Comparison of ENCODE assay signal across 17 cellular contexts in genomic region chr12:125038976-125039625, GRCh38. TPM values are rescaled to one million over a fixed set of nuclear protein-coding genes. Genes with fewer than 3 reads are reported as not detected.
DNase-seq lines count a peak whose midpoint lies in the region; ATAC-seq, FAIRE-seq and TF ChIP-seq lines count a peak whose summit lies in the region.
"Had no signal": no experiment of that assay in that cellular context is flagged by ENCODE, and none has a peak within 500 bp of the region (broad histone marks: within the 10 kb centered on the region; RNA-seq: fewer than 3 reads in every experiment).

No MANE protein-coding gene starts in this region.

- intact Hi-C loops in K562 (cut with micrococcal nuclease) = no loop called here

- ATAC-seq in K562 (peak; percentile 80), foreskin keratinocyte (no peak), HG03175 (IDR thresholded peaks at IDR 0.05; ENCODE audit: unreplicated experiment) (no peak)

- H3K4me3 ChIP-seq in BE2C (ENCODE audit: low read depth, low read length) = no peak overlapping the region
- H3K4me3 ChIP-seq in NB4 (ENCODE audit: low read depth, low read length) = no peak overlapping the region
- no peak overlapping the region for H3K4me3 ChIP-seq in K562

- H3K9ac ChIP-seq in K562 (ENCODE audit: insufficient read depth in 1 of 2, low read depth in 2 of 2, low read length in 2 of 2) = no peak overlapping the region

- DNase-seq in BE2C (no peak), NB4 (ENCODE audit: low read depth) (no peak), K562 (ENCODE audit: extremely low read depth in 1 of 4, low spot score in 3 of 4) (peak in 1 of 4 experiments; percentile 14), foreskin keratinocyte (no peak), NCI-H524 treated with DMSO at 0.1 percent for 48 hours (lab: John Stamatoyannopoulos, UW) (no peak), OCI-M1 (lab: John Stamatoyannopoulos, UW) (no peak)
- DNase-seq: ACHN, GF-D8, IMR-90, MV-4-11, NCI-H146, NCI-H2081 treated with DMSO at 0.1 percent for 48 hours, NCI-H345, NCI-H69, RPMI8226 had no signal

- TF ChIP-seq POLR2A in NB4 (IDR thresholded peaks at IDR 0.05; ENCODE audit: extremely low read depth, insufficient read length) = no peak
- TF ChIP-seq POLR2A in K562 (conservative IDR thresholded peaks at IDR 0.05) = no peak

- POLR2A ChIA-PET in K562 (lab: Yijun Ruan, JAX) = interaction anchor here (1.7 kb wide), 1 partner anchor 13 kb away, joined by 5 read pairs; no protein-coding TSS in a partner anchor

- no peaks in the 10 kb centered on the region for H3K9me3 ChIP-seq in BE2C
- H3K9me3 ChIP-seq in K562 (replicated peaks; ENCODE audit: control insufficient read depth, insufficient read depth, low read depth, low read length) = no peaks in the 10 kb centered on the region

- no peaks in the 10 kb centered on the region for H3K79me2 ChIP-seq in K562 (ENCODE audit: control insufficient read depth, insufficient read depth, low read length)

- no peaks in the 10 kb centered on the region for H3K4me1 ChIP-seq in BE2C
- H3K4me1 ChIP-seq in K562 (replicated peaks in 1 of 2; ENCODE audit: control insufficient read depth in 2 of 2, insufficient read depth in 2 of 2, low read length in 2 of 2) = no peaks in the 10 kb centered on the region
- no peaks in the 10 kb centered on the region for H3K4me1 ChIP-seq in foreskin keratinocyte

- H3K9me1 ChIP-seq in K562 (ENCODE audit: control insufficient read depth, insufficient read depth, low read length) = no peaks in the 10 kb centered on the region

- peak in 1 of 2 experiments; percentile 41; a peak in 2 of 4 replicates for TF ChIP-seq RAD21 in K562 (CRISPR knock-in tag; conservative IDR thresholded peaks at IDR 0.05 in 1 of 2, IDR thresholded peaks at IDR 0.05 in 1 of 2)

- no peak for TF ChIP-seq EP300 in K562 (IDR thresholded peaks at IDR 0.05; ENCODE audit: low read length)

- H4K20me1 ChIP-seq in K562 (replicated peaks; ENCODE audit: control insufficient read depth, insufficient read depth, low read length) = no peaks in the 10 kb centered on the region

- TF ChIP-seq CTCF in BE2C (IDR thresholded peaks at IDR 0.05; ENCODE audit: low read depth, low read length) = 0 out of 2 replicates have a peak, but pooled peaks have one; percentile 9
- TF ChIP-seq CTCF in NB4 (IDR thresholded peaks at IDR 0.05; ENCODE audit: low read depth, low read length) = peak; percentile 15
- peak in 2 of 3 experiments; percentile 12 to 35; a peak in 2 of 6 replicates for TF ChIP-seq CTCF in K562 (IDR thresholded peaks at IDR 0.05 in 2 of 3, conservative IDR thresholded peaks at IDR 0.05 in 1 of 3; ENCODE audit: insufficient read depth in 2 of 3, low read depth in 1 of 3, low read length in 3 of 3)
- TF ChIP-seq CTCF in foreskin keratinocyte (conservative IDR thresholded peaks at IDR 0.05) = peak; percentile 9

- in situ Hi-C loops in K562 (cut with MboI) = no loop called here

- no peak overlapping the region for H3K27ac ChIP-seq in K562 (ENCODE audit: extremely low read depth, low read depth, low read length)
- no peak overlapping the region for H3K27ac ChIP-seq in foreskin keratinocyte

- H3K4me2 ChIP-seq in K562 (ENCODE audit: insufficient read depth, low read length) = no peak overlapping the region

- no TSS peak for BruUV-seq in K562 (replicated peaks; lab: Mats Ljungman, UMichigan)

- H2AFZ ChIP-seq in K562 (ENCODE audit: low read depth, low read length) = no peak overlapping the region

- H3K36me3 ChIP-seq in BE2C (no peaks in the 10 kb centered on the region), K562 (ENCODE audit: control insufficient read depth, insufficient read depth, low read length) (no peaks in the 10 kb centered on the region)

- CTCF ChIA-PET in K562 (lab: Yijun Ruan, JAX; ENCODE audit: low intra/inter-chr PET ratio) = no interaction called here

- 14% methylated on average over 6 of the region's 6 CpGs for WGBS in K562 (ENCODE audit: insufficient coverage, low coverage, missing lambda C conversion rate)

- H3K27me3 ChIP-seq in BE2C = no peaks in the 10 kb centered on the region
- no peaks in the 10 kb centered on the region for H3K27me3 ChIP-seq in K562 (ENCODE audit: control insufficient read depth in 2 of 2, insufficient read depth in 2 of 2, low read length in 2 of 2)
- no peaks in the 10 kb centered on the region for H3K27me3 ChIP-seq in foreskin keratinocyte

- no peak for FAIRE-seq in K562 (lab: Jason Lieb, UNC)
- FAIRE-seq: H54 had no signal

TF ChIP-seq in K562, 482 proteins besides CTCF, POLR2A, EP300 and RAD21:
- TF ChIP-seq RBM25 (IDR thresholded peaks at IDR 0.05; ENCODE audit: low read depth, low read length, severe bottlenecking) = peak; percentile 85
- TF ChIP-seq KDM1A (IDR thresholded peaks at IDR 0.05) = peak in 1 of 2 experiments; percentile 54; a peak in 1 of 4 replicates
- peak; percentile 93 for TF ChIP-seq BCOR (IDR thresholded peaks at IDR 0.05)
- TF ChIP-seq GABPB2 (CRISPR knock-in tag; conservative IDR thresholded peaks at IDR 0.05) = no peak
- TF ChIP-seq ZFP36 (IDR thresholded peaks at IDR 0.05; ENCODE audit: low read depth, low read length, partially characterized antibody) = peak; percentile 51

RNA-seq across cellular contexts. Expression of gene AACS, which starts 26.1 kb away (rescaled TPM):
- 6.1 TPM for polyA plus RNA-seq in BE2C (2012; ENCODE audit: insufficient read depth, insufficient read length, low read depth)
- 70.2 and 94.5 TPM in 2 replicates for total RNA-seq in K562 (2011; cell fraction: chromatin; rRNA removed; ENCODE audit: low replicate concordance)
- total RNA-seq in K562 (2011; cell fraction: nucleolus; rRNA removed) = 32.8 and 38.7 TPM in 2 replicates
- 53.8 and 66.5 TPM in 2 replicates for total RNA-seq in K562 (2011; cell fraction: nucleoplasm; rRNA removed)
- total RNA-seq in K562 (2014; rRNA removed) (5.9 and 8.0 TPM in 2 replicates), K562 (2014; rRNA removed; fragmentation: Illumina TruSeq; extraction: Trizol) (4.3 and 5.5 TPM in 2 replicates), K562 (2015; rRNA removed; fragmentation: Illumina TruSeq; extraction: Trizol) (4.9 and 6.0 TPM in 2 replicates), K562 (2021) (13.0 and 13.5 TPM in 2 replicates), foreskin keratinocyte (43.1 and 52.3 TPM in 2 replicates)
- polyA plus RNA-seq in K562 (2011; rRNA removed) (5.5 and 6.3 TPM in 2 replicates), K562 (2014; fragmentation: Illumina TruSeq; extraction: Trizol) (6.2 and 7.5 TPM in 2 replicates), K562 (2014; fragmentation: Nextera tagmentation; extraction: Ambion mirVana) (1 to 10 TPM; 2.4 TPM), K562 (2014; rRNA removed) (6.7 and 8.0 TPM in 2 replicates), foreskin keratinocyte (35.6 and 40.5 TPM in 2 replicates)
- polyA plus RNA-seq in K562 (2011; cell fraction: cytosol; rRNA removed) = 4.7 and 6.1 TPM in 2 replicates
- 13.1 and 25.4 TPM in 2 replicates for polyA plus RNA-seq in K562 (2011; cell fraction: nucleus; rRNA removed)
- 8.4 and 12.8 TPM in 2 replicates for polyA plus RNA-seq in K562 (2012)
- 9.2 and 16.2 TPM in 2 replicates for polyA minus RNA-seq in K562 (2011; rRNA and poly(A)+ RNA removed)
- 4.3 and 8.6 TPM in 2 replicates for polyA minus RNA-seq in K562 (2011; cell fraction: cytosol; rRNA and poly(A)+ RNA removed)
- 10.0 and 10.8 TPM in 2 replicates for polyA minus RNA-seq in K562 (2011; cell fraction: nucleus; rRNA and poly(A)+ RNA removed)

RNA-seq across cellular contexts. Expression of gene BRI3BP, which starts 45.7 kb away (rescaled TPM):
- 3.1 TPM for polyA plus RNA-seq in BE2C (2012; ENCODE audit: insufficient read depth, insufficient read length, low read depth)
- total RNA-seq in K562 (2011; cell fraction: chromatin; rRNA removed; ENCODE audit: low replicate concordance) = 16.2 and 18.6 TPM in 2 replicates
- 17.1 and 17.2 TPM in 2 replicates for total RNA-seq in K562 (2011; cell fraction: nucleolus; rRNA removed)
- 29.4 and 43.7 TPM in 2 replicates for total RNA-seq in K562 (2011; cell fraction: nucleoplasm; rRNA removed)
- total RNA-seq in K562 (2014; rRNA removed) = 15.8 and 18.9 TPM in 2 replicates
- total RNA-seq in K562 (2014; rRNA removed; fragmentation: Illumina TruSeq; extraction: Trizol) = 24.2 and 24.7 TPM in 2 replicates
- 24.4 and 25.0 TPM in 2 replicates for total RNA-seq in K562 (2015; rRNA removed; fragmentation: Illumina TruSeq; extraction: Trizol)
- 24.6 TPM in 2 replicates for total RNA-seq in K562 (2021)
- polyA plus RNA-seq in K562 (2011; rRNA removed) = 13.5 and 15.2 TPM in 2 replicates
- 11.4 and 14.8 TPM in 2 replicates for polyA plus RNA-seq in K562 (2011; cell fraction: cytosol; rRNA removed)
- 3.4 and 3.6 TPM in 2 replicates for polyA plus RNA-seq in K562 (2011; cell fraction: nucleus; rRNA removed)
- 7.6 and 12.1 TPM in 2 replicates for polyA plus RNA-seq in K562 (2012)
- 18.8 and 21.2 TPM in 2 replicates for polyA plus RNA-seq in K562 (2014; fragmentation: Illumina TruSeq; extraction: Trizol)
- polyA plus RNA-seq in K562 (2014; fragmentation: Nextera tagmentation; extraction: Ambion mirVana) = 10 to 100 TPM; 12.3 to 16.6 TPM
- 12.9 and 16.2 TPM in 2 replicates for polyA plus RNA-seq in K562 (2014; rRNA removed)
- 25.7 and 28.6 TPM in 2 replicates for polyA minus RNA-seq in K562 (2011; rRNA and poly(A)+ RNA removed)
- 17.7 and 21.7 TPM in 2 replicates for polyA minus RNA-seq in K562 (2011; cell fraction: cytosol; rRNA and poly(A)+ RNA removed)
- 2.2 and 4.0 TPM in 2 replicates for polyA minus RNA-seq in K562 (2011; cell fraction: nucleus; rRNA and poly(A)+ RNA removed)
- total RNA-seq in foreskin keratinocyte = 22.3 and 25.1 TPM in 2 replicates
- 7.7 and 9.5 TPM in 2 replicates for polyA plus RNA-seq in foreskin keratinocyte

RNA-seq across cellular contexts. Expression of gene DHX37, which starts 50.2 kb away (rescaled TPM):
- 22.0 TPM for polyA plus RNA-seq in BE2C (2012; ENCODE audit: insufficient read depth, insufficient read length, low read depth)
- total RNA-seq in K562 (2011; cell fraction: chromatin; rRNA removed; ENCODE audit: low replicate concordance) = 29.1 and 94.8 TPM in 2 replicates
- 57.7 and 61.7 TPM in 2 replicates for total RNA-seq in K562 (2011; cell fraction: nucleolus; rRNA removed)
- total RNA-seq in K562 (2011; cell fraction: nucleoplasm; rRNA removed) = 33.2 and 35.2 TPM in 2 replicates
- total RNA-seq in K562 (2014; rRNA removed) = 35.0 and 42.2 TPM in 2 replicates
- total RNA-seq in K562 (2014; rRNA removed; fragmentation: Illumina TruSeq; extraction: Trizol) = 8.4 and 9.7 TPM in 2 replicates
- 22.7 and 25.4 TPM in 2 replicates for total RNA-seq in K562 (2015; rRNA removed; fragmentation: Illumina TruSeq; extraction: Trizol)
- 44.8 and 49.5 TPM in 2 replicates for total RNA-seq in K562 (2021)
- 6.7 and 12.1 TPM in 2 replicates for polyA plus RNA-seq in K562 (2011; rRNA removed)
- 6.0 and 11.4 TPM in 2 replicates for polyA plus RNA-seq in K562 (2011; cell fraction: cytosol; rRNA removed)
- 37.1 and 57.1 TPM in 2 replicates for polyA plus RNA-seq in K562 (2011; cell fraction: nucleus; rRNA removed)
- polyA plus RNA-seq in K562 (2012) = 14.6 and 26.3 TPM in 2 replicates
- 17.5 and 24.1 TPM in 2 replicates for polyA plus RNA-seq in K562 (2014; fragmentation: Illumina TruSeq; extraction: Trizol)
- under 1 TPM; 0.14 to 0.27 TPM for polyA plus RNA-seq in K562 (2014; fragmentation: Nextera tagmentation; extraction: Ambion mirVana)
- 24.8 and 25.6 TPM in 2 replicates for polyA plus RNA-seq in K562 (2014; rRNA removed)
- 9.7 and 11.1 TPM in 2 replicates for polyA minus RNA-seq in K562 (2011; rRNA and poly(A)+ RNA removed)
- polyA minus RNA-seq in K562 (2011; cell fraction: cytosol; rRNA and poly(A)+ RNA removed) = 15.8 and 19.0 TPM in 2 replicates
- 18.3 and 22.2 TPM in 2 replicates for polyA minus RNA-seq in K562 (2011; cell fraction: nucleus; rRNA and poly(A)+ RNA removed)
- 24.8 and 27.7 TPM in 2 replicates for total RNA-seq in foreskin keratinocyte
- polyA plus RNA-seq in foreskin keratinocyte = 13.9 and 15.7 TPM in 2 replicates
